ENCODE assay signal across 20 cellular contexts in the genomic region with DNA sequence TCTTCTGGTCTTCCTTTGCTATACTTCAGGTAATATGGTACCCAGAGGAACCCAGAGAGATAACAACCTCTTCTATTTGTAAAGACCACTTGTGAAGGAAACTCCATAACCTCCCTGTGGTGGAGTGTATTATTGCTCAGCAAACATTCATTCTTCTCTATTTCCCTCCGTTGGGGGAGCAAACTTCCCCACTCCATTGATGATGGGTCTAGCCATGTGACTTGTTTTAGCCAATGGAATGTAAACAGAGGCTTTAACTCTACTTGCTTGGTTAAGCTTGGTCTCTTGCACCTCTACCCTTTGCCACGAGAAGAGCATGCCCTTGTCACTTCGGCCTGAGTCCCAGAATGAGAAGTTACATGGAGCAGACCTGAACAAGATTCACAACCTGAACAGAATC. TPM values are rescaled to one million over a fixed set of nuclear protein-coding genes. Genes with fewer than 3 reads are reported as not detected.
"Had no signal": no experiment of that assay in that cellular context is flagged by ENCODE, and none has a peak within 500 bp of the region (broad histone marks: within the 10 kb centered on the region; RNA-seq: fewer than 3 reads in every experiment).

No MANE protein-coding gene starts in this region.

- H3K4me3 ChIP-seq: adrenal gland, heart right ventricle, left ventricle myocardium inferior, upper lobe of right lung had no signal

- H3K27me3 ChIP-seq: adrenal gland had no signal

- ATAC-seq: activated CD8-positive, alpha-beta T cell treated with anti-CD3 and anti-CD28 coated beads, Interleukin-2, amount 10 ng/mL, durations not matched to agents 7 days and 5 days; activated T-cell treated with anti-CD3 and anti-CD28 coated beads, Interleukin-2, amount 50 U/mL, for 4 hours; esophagus mucosa; heart right ventricle; upper lobe of right lung had no signal

- H3K27ac ChIP-seq: adrenal gland, heart right ventricle, left ventricle myocardium inferior, upper lobe of right lung had no signal

- H3K4me1 ChIP-seq: upper lobe of right lung had no signal

- FAIRE-seq: astrocyte, bronchial epithelial cell had no signal

- DNase-seq: activated CD4-positive, alpha-beta T cell treated with anti-CD3 and anti-CD28 coated beads, Interleukin-2, amount 10 ng/mL, durations not matched to agents 7 days and 5 days; activated CD8-positive, alpha-beta memory T cell treated with anti-CD3 and anti-CD28 coated beads, Interleukin-2, amount 50 U/mL, for 4 hours; activated CD8-positive, alpha-beta T cell treated with anti-CD3 and anti-CD28 coated beads, Interleukin-2, amount 10 ng/mL, durations not matched to agents 7 days and 5 days; activated effector memory CD4-positive, alpha-beta T cell treated with anti-CD3 and anti-CD28 coated beads, Interleukin-2, amount 50 U/mL, for 16 hours; activated T-cell treated with anti-CD3 and anti-CD28 coated beads, Interleukin-2, amount 50 U/mL, for 4 hours; adrenal gland; cerebellar nuclear complex; cortex of kidney; effector CD4-positive, alpha-beta T cell; heart right ventricle; left ventricle myocardium inferior; occipital lobe; stimulated activated CD4-positive, alpha-beta T cell treated with anti-CD3 and anti-CD28 coated beads, Interleukin-12 subunit alpha, Interleukin-12 subunit beta, amount 100 ng/mL, for 4 hours; stimulated activated CD4-positive, alpha-beta T cell treated with anti-CD3 and anti-CD28 coated beads, Interleukin-1b, Interleukin-23, amount 100 ng/mL, for 48 hours; stimulated activated CD8-positive, alpha-beta memory T cell treated with anti-CD3 and anti-CD28 coated beads, Interleukin-4, amount 100 ng/mL, for 48 hours; stimulated activated naive CD4-positive, alpha-beta T cell; upper lobe of right lung had no signal

- H3K36me3 ChIP-seq: adrenal gland, heart right ventricle, left ventricle myocardium inferior, upper lobe of right lung had no signal

- H3K9me3 ChIP-seq: adrenal gland, upper lobe of right lung had no signal

RNA-seq across cellular contexts. Expression of gene SKAP1, which starts 30.0 kb away (rescaled TPM):
- total RNA-seq: astrocyte, bronchial epithelial cell had no signal
